In genomic region chr18:11148655-11149440, GRCh38 we compare ENCODE assay signal across 11 cellular contexts. TPM values are rescaled to one million over a fixed set of nuclear protein-coding genes. Genes with fewer than 3 reads are reported as not detected.
DNase-seq lines count a peak whose midpoint lies in the region; ATAC-seq and TF ChIP-seq lines count a peak whose summit lies in the region.
"Had no signal": no experiment of that assay in that cellular context is flagged by ENCODE, and none has a peak within 500 bp of the region (broad histone marks: within the 10 kb centered on the region; RNA-seq: fewer than 3 reads in every experiment).

No MANE protein-coding gene starts in this region.

- H3K27ac ChIP-seq in cardiac muscle cell (no peak overlapping the region), vagina (no peak overlapping the region)
- H3K27ac ChIP-seq in CD4-positive, alpha-beta memory T cell (ENCODE audit: low read depth, low read length) = no peak overlapping the region
- H3K27ac ChIP-seq: BLaER1 had no signal

- DNase-seq in cardiac muscle cell (ENCODE audit: low read depth in 1 of 2, low spot score in 1 of 2) (peak in 1 of 2 donors; percentile 37), left ventricle myocardium superior (no peak), cardiac fibroblast (ENCODE audit: low read depth in 2 of 2) (no peak), mesothelial cell of epicardium (ENCODE audit: low spot score in 2 of 2, unreplicated experiment in 2 of 2) (no peak), vagina (ENCODE audit: extremely low spot score in 2 of 2) (no peak), midbrain (lab: John Stamatoyannopoulos, UW) (no peak)
- no peak for DNase-seq in activated CD8-positive, alpha-beta memory T cell treated with anti-CD3 and anti-CD28 coated beads, Interleukin-2, amount 50 U/mL, for 48 hours
- DNase-seq in CD4-positive, alpha-beta memory T cell = no peak
- DNase-seq: HFFc6 had no signal

- H3K27me3 Mint-ChIP-seq in mesothelial cell of epicardium (ENCODE audit: low read depth) = peaks cover 51% of the 10 kb centered on the region
- H3K27me3 Mint-ChIP-seq in CD4-positive, alpha-beta memory T cell = peaks cover 20 to 21% of the 10 kb centered on the region in 2 donors

- H3K36me3 ChIP-seq in cardiac muscle cell (no peaks in the 10 kb centered on the region), vagina (no peaks in the 10 kb centered on the region)
- no peaks in the 10 kb centered on the region for H3K36me3 ChIP-seq in CD4-positive, alpha-beta memory T cell (ENCODE audit: insufficient read depth, low read length)
- H3K36me3 ChIP-seq: BLaER1 had no signal

- POLR2A ChIA-PET in CD4-positive, alpha-beta memory T cell (lab: Charles Lee; ENCODE audit: partially characterized antibody) = no interaction called here

- CTCF ChIA-PET in CD4-positive, alpha-beta memory T cell (lab: Charles Lee; ENCODE audit: partially characterized antibody) = no interaction called here

- peaks cover 22% of the 10 kb centered on the region for H3K4me1 Mint-ChIP-seq in mesothelial cell of epicardium
- peaks cover 0 to 10% (median 4%) of the 10 kb centered on the region in 4 donors for H3K4me1 Mint-ChIP-seq in CD4-positive, alpha-beta memory T cell

- H3K27me3 ChIP-seq in cardiac muscle cell (peaks cover 89% of the 10 kb centered on the region), vagina (peaks cover 9% of the 10 kb centered on the region)
- no peaks in the 10 kb centered on the region for H3K27me3 ChIP-seq in CD4-positive, alpha-beta memory T cell (ENCODE audit: insufficient read depth, low read length)
- H3K27me3 ChIP-seq: BLaER1 had no signal

- H3K9me3 Mint-ChIP-seq in mesothelial cell of epicardium = no peaks in the 10 kb centered on the region
- peaks cover 0 to 3% (median 0%) of the 10 kb centered on the region in 8 donors for H3K9me3 Mint-ChIP-seq in CD4-positive, alpha-beta memory T cell
- H3K9me3 Mint-ChIP-seq: activated T-helper 1 cell treated with anti-CD3 and anti-CD28 coated beads, Interleukin-12 subunit alpha, Interleukin-12 subunit beta, Interleukin-2, Interleukin-4 antibody, amounts not matched to agents 30 ng/mL and 10 ng/mL and 1 ng/mL, durations not matched to agents 14 hours and 24 hours and 36 hours; HFFc6 had no signal

- no peaks in the 10 kb centered on the region for H3K9me3 ChIP-seq in cardiac muscle cell (ENCODE audit: low read depth)
- no peaks in the 10 kb centered on the region for H3K9me3 ChIP-seq in vagina
- no peaks in the 10 kb centered on the region for H3K9me3 ChIP-seq in CD4-positive, alpha-beta memory T cell (ENCODE audit: control insufficient read depth in 1 of 2, low read length in 2 of 2)

- H3K4me1 ChIP-seq in cardiac muscle cell (ENCODE audit: low read depth) = no peaks in the 10 kb centered on the region
- peaks cover 25% of the 10 kb centered on the region for H3K4me1 ChIP-seq in vagina
- H3K4me1 ChIP-seq in CD4-positive, alpha-beta memory T cell (ENCODE audit: insufficient read depth, low read length) = no peaks in the 10 kb centered on the region
- H3K4me1 ChIP-seq: BLaER1 had no signal

- no peak overlapping the region for H3K27ac Mint-ChIP-seq in mesothelial cell of epicardium
- H3K27ac Mint-ChIP-seq in CD4-positive, alpha-beta memory T cell = no peak overlapping the region
- H3K27ac Mint-ChIP-seq: activated T-helper 1 cell treated with anti-CD3 and anti-CD28 coated beads, Interleukin-12 subunit alpha, Interleukin-12 subunit beta, Interleukin-2, Interleukin-4 antibody, amounts not matched to agents 30 ng/mL and 10 ng/mL and 1 ng/mL, durations not matched to agents 14 hours and 24 hours and 36 hours; HFFc6 had no signal

- no peak for ATAC-seq in left ventricle myocardium superior

- H3K4me3 ChIP-seq in cardiac muscle cell = peak overlapping the region; percentile 33
- H3K4me3 ChIP-seq in cardiac fibroblast (replicated peaks in 1 of 2; ENCODE audit: low read depth in 2 of 2, low read length in 2 of 2) = peak overlapping the region; percentile 36 to 56
- H3K4me3 ChIP-seq in vagina = peak overlapping the region; percentile 35 to 42
- no peak overlapping the region for H3K4me3 ChIP-seq in CD4-positive, alpha-beta memory T cell (ENCODE audit: low read length in 2 of 2)
- H3K4me3 ChIP-seq: BLaER1 had no signal

- intact Hi-C loops in left ventricle myocardium superior (cut with micrococcal nuclease) = no loop called here
- intact Hi-C loops in vagina (cut with DNase I) = loop anchor here (5.0 kb wide), 1 partner anchor 587 kb away; no protein-coding TSS in a partner anchor
- intact Hi-C loops in CD4-positive, alpha-beta memory T cell (cut with micrococcal nuclease) = no loop called here

- H3K36me3 Mint-ChIP-seq in mesothelial cell of epicardium = no peaks in the 10 kb centered on the region
- H3K36me3 Mint-ChIP-seq in CD4-positive, alpha-beta memory T cell = no peaks in the 10 kb centered on the region

- TF ChIP-seq CTCF in cardiac muscle cell (IDR thresholded peaks at IDR 0.05; ENCODE audit: low read depth, low read length) = no peak
- TF ChIP-seq CTCF in cardiac fibroblast (IDR thresholded peaks at IDR 0.05; ENCODE audit: low read depth, low read length) = no peak
- no peak for TF ChIP-seq CTCF in mesothelial cell of epicardium (IDR thresholded peaks at IDR 0.05; ENCODE audit: unreplicated experiment)
- TF ChIP-seq CTCF in vagina (IDR thresholded peaks at IDR 0.05) = no peak

- peak overlapping the region; percentile 83 for H3K4me3 Mint-ChIP-seq in mesothelial cell of epicardium
- H3K4me3 Mint-ChIP-seq in CD4-positive, alpha-beta memory T cell = no peak overlapping the region
- H3K4me3 Mint-ChIP-seq: activated T-helper 1 cell treated with anti-CD3 and anti-CD28 coated beads, Interleukin-12 subunit alpha, Interleukin-12 subunit beta, Interleukin-2, Interleukin-4 antibody, amounts not matched to agents 30 ng/mL and 10 ng/mL and 1 ng/mL, durations not matched to agents 14 hours and 24 hours and 36 hours; HFFc6 had no signal

- no peak for TF ChIP-seq POLR2A in vagina (IDR thresholded peaks at IDR 0.05)

RNA-seq across cellular contexts. Expression of gene PIEZO2, which starts 0.5 kb away (rescaled TPM):
- total RNA-seq in cardiac muscle cell (0.32 and 0.69 TPM in 2 replicates), left ventricle myocardium superior (1.1 TPM), mesothelial cell of epicardium (36.7 to 43.7 TPM (median 40.9 TPM) in 3 replicates), vagina (5.9 TPM)
- polyA plus RNA-seq in cardiac muscle cell = 0.04 and 0.42 TPM in 2 replicates
- not detected for total RNA-seq in CD4-positive, alpha-beta memory T cell
- polyA plus RNA-seq in CD4-positive, alpha-beta memory T cell = not detected
- total RNA-seq: activated T-helper 1 cell treated with anti-CD3 and anti-CD28 coated beads, Interleukin-12 subunit alpha, Interleukin-12 subunit beta, Interleukin-2, Interleukin-4 antibody, amounts not matched to agents 30 ng/mL and 10 ng/mL and 1 ng/mL, durations not matched to agents 14 hours and 24 hours and 36 hours; HFFc6 had no signal

Comparison
In these comparisons a context has a peak if more than half of its experiments do, and no peak if none do; other contexts are left out.
1. H3K4me3 ChIP-seq: peak in cardiac muscle cell (single experiment), cardiac fibroblast (2 of 2) and vagina (2 of 2); none in CD4-positive, alpha-beta memory T cell (0 of 2).